10 cellular contexts compared by ENCODE assay signal in genomic region chr5:72301557-72301956, GRCh38. TPM values are rescaled to one million over a fixed set of nuclear protein-coding genes. Genes with fewer than 3 reads are reported as not detected.
DNase-seq lines count a peak whose midpoint lies in the region; ATAC-seq lines count a peak whose summit lies in the region.
"Had no signal": no experiment of that assay in that cellular context is flagged by ENCODE, and none has a peak within 500 bp of the region (broad histone marks: within the 10 kb centered on the region; RNA-seq: fewer than 3 reads in every experiment).

No MANE protein-coding gene starts in this region.

- no peak overlapping the region for H3K23ac ChIP-seq in mesendoderm (ENCODE audit: low read length)

- H2BK5ac ChIP-seq in mesendoderm (ENCODE audit: low read length) = peak overlapping the region; percentile 6

- WGBS in mesendoderm (ENCODE audit: extremely low coverage, insufficient coverage, low lambda C conversion rate) = no CpG with 5 or more reads among the region's 6 CpGs

- peak overlapping the region; percentile 98 for H3K18ac ChIP-seq in mesendoderm (ENCODE audit: low read length)

- H2BK15ac ChIP-seq in mesendoderm (replicated peaks; ENCODE audit: low read depth) = no peak overlapping the region

- H3K56ac ChIP-seq in mesendoderm (ENCODE audit: low read length) = peak overlapping the region; percentile 25

- ATAC-seq in GM18867 (IDR thresholded peaks at IDR 0.05; ENCODE audit: unreplicated experiment) = peak; percentile 62
- peak; percentile 51 for ATAC-seq in GM21737 (IDR thresholded peaks at IDR 0.05; ENCODE audit: unreplicated experiment)
- peak; percentile 37 for ATAC-seq in HG03457 (IDR thresholded peaks at IDR 0.05; ENCODE audit: unreplicated experiment)
- ATAC-seq: left lobe of liver had no signal

- peak overlapping the region; percentile 36 for H2AK5ac ChIP-seq in mesendoderm (ENCODE audit: low read length)

- H3K27me3 ChIP-seq in mesendoderm (ENCODE audit: insufficient read depth, low read length, poor library complexity) = no peaks in the 10 kb centered on the region

- peak overlapping the region; percentile 83 for H3K27ac ChIP-seq in mesendoderm (ENCODE audit: low read depth, low read length)

- no peak overlapping the region for H4K5ac ChIP-seq in mesendoderm (ENCODE audit: low read length)

- H3K4me1 ChIP-seq in mesendoderm (ENCODE audit: control insufficient read depth, low read depth, low read length) = peaks cover 11% of the 10 kb centered on the region

- H3K4me2 ChIP-seq in mesendoderm (ENCODE audit: low read length) = no peak overlapping the region

- no peak overlapping the region for H3K4ac ChIP-seq in mesendoderm (ENCODE audit: low read depth, low read length)

- H3K36me3 ChIP-seq in mesendoderm (ENCODE audit: control insufficient read depth, insufficient read depth, low read length) = no peaks in the 10 kb centered on the region

- H3K79me1 ChIP-seq in mesendoderm (ENCODE audit: low read length) = peaks cover 9% of the 10 kb centered on the region

- H3K9ac ChIP-seq in mesendoderm (ENCODE audit: low read length) = peak overlapping the region; percentile 8

- no peak overlapping the region for H3K4me3 ChIP-seq in mesendoderm (ENCODE audit: low read length)

- peak overlapping the region; percentile 64 for H2BK120ac ChIP-seq in mesendoderm (ENCODE audit: low read depth, low read length)

- H4K8ac ChIP-seq in mesendoderm (ENCODE audit: low read depth, low read length) = no peak overlapping the region

- DNase-seq in mesendoderm (no peak), NOMO-1 (lab: John Stamatoyannopoulos, UW; ENCODE audit: unreplicated experiment in 2 of 2) (no peak), D341Med (ENCODE audit: low spot score) (no peak)
- DNase-seq in activated effector memory CD4-positive, alpha-beta T cell treated with anti-CD3 and anti-CD28 coated beads, Interleukin-2, amount 50 U/mL, for 16 hours = no peak
- no peak for DNase-seq in activated CD4-positive, CD25-positive, alpha-beta regulatory T cell treated with anti-CD3 and anti-CD28 coated beads, Interleukin-2, amount 50 U/mL, for 72 hours
- DNase-seq: stimulated activated CD4-positive, alpha-beta T cell treated with anti-CD3 and anti-CD28 coated beads, Interleukin-15, amount 100 ng/mL, for 24 hours had no signal

- peaks cover 23% of the 10 kb centered on the region for H3K79me2 ChIP-seq in mesendoderm (ENCODE audit: control insufficient read depth, insufficient read depth, low read length)

RNA-seq across cellular contexts. Expression of gene MRPS27, which starts 18.5 kb away (rescaled TPM):
- polyA plus RNA-seq in mesendoderm (2013, experiment 1 of 2) = 60.4 TPM
- 60.5 TPM for polyA plus RNA-seq in mesendoderm (2013, experiment 2 of 2)

RNA-seq across cellular contexts. Expression of gene PTCD2, which starts 18.6 kb away (rescaled TPM):
- 6.1 TPM for polyA plus RNA-seq in mesendoderm (2013, experiment 1 of 2)
- polyA plus RNA-seq in mesendoderm (2013, experiment 2 of 2) = 6.7 TPM
